ENCODE assay signal across 1 cellular context in the genomic region with DNA sequence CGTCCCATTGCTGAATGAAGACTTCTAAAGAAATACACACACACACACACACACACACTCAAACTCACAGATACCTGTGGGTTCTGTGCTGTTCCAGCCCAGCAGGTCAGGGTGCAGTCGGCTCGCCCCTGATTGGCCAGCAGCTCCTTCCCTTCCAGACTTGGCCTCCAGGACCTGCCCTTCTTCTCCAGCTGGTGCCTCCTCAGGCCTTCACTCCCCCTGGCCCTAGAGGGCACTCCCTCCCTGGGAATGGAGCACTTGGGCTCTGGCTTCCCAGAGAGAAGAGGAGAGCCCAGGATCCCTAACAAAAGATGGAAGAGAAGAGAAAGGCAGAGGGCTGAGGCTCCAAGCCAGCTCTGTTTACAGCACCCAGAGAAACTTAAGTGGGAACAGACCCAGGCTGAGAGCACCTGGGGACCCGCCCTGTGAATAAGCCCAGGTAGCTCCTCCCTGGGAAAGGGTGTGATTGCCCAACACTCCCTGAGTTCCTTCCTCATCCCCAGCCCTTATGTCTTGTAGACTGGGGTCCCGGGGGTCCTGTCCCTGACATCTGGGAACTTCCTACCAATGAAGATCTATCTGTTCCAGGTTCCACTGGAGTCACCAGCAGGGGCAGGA.
TF ChIP-seq lines count a peak whose summit lies in the region.

A gene with protein sequence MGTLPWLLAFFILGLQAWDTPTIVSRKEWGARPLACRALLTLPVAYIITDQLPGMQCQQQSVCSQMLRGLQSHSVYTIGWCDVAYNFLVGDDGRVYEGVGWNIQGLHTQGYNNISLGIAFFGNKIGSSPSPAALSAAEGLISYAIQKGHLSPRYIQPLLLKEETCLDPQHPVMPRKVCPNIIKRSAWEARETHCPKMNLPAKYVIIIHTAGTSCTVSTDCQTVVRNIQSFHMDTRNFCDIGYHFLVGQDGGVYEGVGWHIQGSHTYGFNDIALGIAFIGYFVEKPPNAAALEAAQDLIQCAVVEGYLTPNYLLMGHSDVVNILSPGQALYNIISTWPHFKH (minus strand): TSS at position 384 of the 618 bp plus-strand sequence. CDS start 2,287 bp downstream, outside the sequence.

TF ChIP-seq in HCT116, 20 proteins besides CTCF, POLR2A, EP300 and RAD21:
- TF ChIP-seq, protein P1, sequence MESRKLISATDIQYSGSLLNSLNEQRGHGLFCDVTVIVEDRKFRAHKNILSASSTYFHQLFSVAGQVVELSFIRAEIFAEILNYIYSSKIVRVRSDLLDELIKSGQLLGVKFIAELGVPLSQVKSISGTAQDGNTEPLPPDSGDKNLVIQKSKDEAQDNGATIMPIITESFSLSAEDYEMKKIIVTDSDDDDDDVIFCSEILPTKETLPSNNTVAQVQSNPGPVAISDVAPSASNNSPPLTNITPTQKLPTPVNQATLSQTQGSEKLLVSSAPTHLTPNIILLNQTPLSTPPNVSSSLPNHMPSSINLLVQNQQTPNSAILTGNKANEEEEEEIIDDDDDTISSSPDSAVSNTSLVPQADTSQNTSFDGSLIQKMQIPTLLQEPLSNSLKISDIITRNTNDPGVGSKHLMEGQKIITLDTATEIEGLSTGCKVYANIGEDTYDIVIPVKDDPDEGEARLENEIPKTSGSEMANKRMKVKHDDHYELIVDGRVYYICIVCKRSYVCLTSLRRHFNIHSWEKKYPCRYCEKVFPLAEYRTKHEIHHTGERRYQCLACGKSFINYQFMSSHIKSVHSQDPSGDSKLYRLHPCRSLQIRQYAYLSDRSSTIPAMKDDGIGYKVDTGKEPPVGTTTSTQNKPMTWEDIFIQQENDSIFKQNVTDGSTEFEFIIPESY (IDR thresholded peaks at IDR 0.05; ENCODE audit: extremely low read depth, insufficient replicate concordance, low read length): no peak
- TF ChIP-seq EGR1 (IDR thresholded peaks at IDR 0.05; ENCODE audit: low read depth): no peak
- TF ChIP-seq SIN3A (IDR thresholded peaks at IDR 0.05; ENCODE audit: low read depth): no peak
- no peak for TF ChIP-seq EZH2phosphoT487 (IDR thresholded peaks at IDR 0.05; ENCODE audit: borderline replicate concordance)
- TF ChIP-seq EZH2 (IDR thresholded peaks at IDR 0.05): no peak
- no peak for TF ChIP-seq CBX3 (IDR thresholded peaks at IDR 0.05; ENCODE audit: low read depth)
TF ChIP-seq in HCT116: peak in this region for 0.
